ENCODE assay signal across 8 cellular contexts in genomic region chr4:2241410-2242353, GRCh38. TPM values are rescaled to one million over a fixed set of nuclear protein-coding genes. Genes with fewer than 3 reads are reported as not detected.
A peak's percentile ranks its signal among the peaks of the same experiment; 100 is the strongest.
DNase-seq lines count a peak whose midpoint lies in the region; ATAC-seq, FAIRE-seq and TF ChIP-seq lines count a peak whose summit lies in the region.

A gene with protein sequence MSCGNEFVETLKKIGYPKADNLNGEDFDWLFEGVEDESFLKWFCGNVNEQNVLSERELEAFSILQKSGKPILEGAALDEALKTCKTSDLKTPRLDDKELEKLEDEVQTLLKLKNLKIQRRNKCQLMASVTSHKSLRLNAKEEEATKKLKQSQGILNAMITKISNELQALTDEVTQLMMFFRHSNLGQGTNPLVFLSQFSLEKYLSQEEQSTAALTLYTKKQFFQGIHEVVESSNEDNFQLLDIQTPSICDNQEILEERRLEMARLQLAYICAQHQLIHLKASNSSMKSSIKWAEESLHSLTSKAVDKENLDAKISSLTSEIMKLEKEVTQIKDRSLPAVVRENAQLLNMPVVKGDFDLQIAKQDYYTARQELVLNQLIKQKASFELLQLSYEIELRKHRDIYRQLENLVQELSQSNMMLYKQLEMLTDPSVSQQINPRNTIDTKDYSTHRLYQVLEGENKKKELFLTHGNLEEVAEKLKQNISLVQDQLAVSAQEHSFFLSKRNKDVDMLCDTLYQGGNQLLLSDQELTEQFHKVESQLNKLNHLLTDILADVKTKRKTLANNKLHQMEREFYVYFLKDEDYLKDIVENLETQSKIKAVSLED (minus strand): TSS chr4:2242121. CDS start chr4:2240946, 1,175 bp downstream.
POLN (minus strand) TSS chr4:2242121; CDS start chr4:2229231, 12,890 bp downstream.

- ATAC-seq in HG03442 (IDR thresholded peaks at IDR 0.05; ENCODE audit: unreplicated experiment): peak; percentile 90
- ATAC-seq in left lung: peak; percentile 97

- peak; percentile 98 for FAIRE-seq in GM19239 (lab: Jason Lieb, UNC)

- peaks cover 18% of the 10 kb centered on the region for H3K36me3 ChIP-seq in BE2C
- H3K36me3 ChIP-seq in left lung: peaks cover 0 to 1% of the 10 kb centered on the region in 2 donors

- H3K27me3 ChIP-seq in BE2C: no peaks in the 10 kb centered on the region
- H3K27me3 ChIP-seq in left lung: no peaks in the 10 kb centered on the region

- peak within 1 kb of the TSS; percentile 92 for H3K4me3 ChIP-seq in BE2C (ENCODE audit: low read depth, low read length)
- peak within 1 kb of the TSS; percentile 95 for H3K4me3 ChIP-seq in coronary artery
- H3K4me3 ChIP-seq in left lung: peak within 1 kb of the TSS; percentile 67 to 79

- H3K27ac ChIP-seq in coronary artery (peak within 1 kb of the TSS; percentile 76 to 82), left lung (peak within 1 kb of the TSS; percentile 60 to 81)

- intact Hi-C loops in left lung (cut with DNase I): no loop called here

- H3K4me1 ChIP-seq in BE2C: peaks cover 3% of the 10 kb centered on the region; the same call in 1 of the 2 replicates
- peaks cover 27 to 73% of the 10 kb centered on the region in 2 donors for H3K4me1 ChIP-seq in left lung

- DNase-seq in BE2C (peak; percentile 99), GM19239 (ENCODE audit: insufficient read length, low spot score) (peak; percentile 98), NCI-H524 (lab: John Stamatoyannopoulos, UW) (peak; percentile 91 to 95), coronary artery (ENCODE audit: low spot score) (peak; percentile 98), left lung (peak; percentile 99 to 100)
- peak; percentile 99 for DNase-seq in activated CD4-positive, alpha-beta T cell treated with anti-CD3 and anti-CD28 coated beads for 48 hours
- peak; percentile 98 for DNase-seq in stimulated activated CD4-positive, alpha-beta T cell treated with anti-CD3 and anti-CD28 coated beads, Interleukin-2, amount 100 ng/mL, for 4 hours (ENCODE audit: low read depth)

- 0 out of 2 replicates have a peak, but pooled peaks have one; percentile 3 for TF ChIP-seq CTCF in BE2C (IDR thresholded peaks at IDR 0.05; ENCODE audit: low read depth, low read length)
- no peak for TF ChIP-seq CTCF in coronary artery (IDR thresholded peaks at IDR 0.05)
- TF ChIP-seq CTCF in left lung (IDR thresholded peaks at IDR 0.05): no peak

- H3K9me3 ChIP-seq in BE2C: no peaks in the 10 kb centered on the region
- H3K9me3 ChIP-seq in left lung: no peaks in the 10 kb centered on the region

RNA-seq across cellular contexts. Expression of the first gene that starts in this region (rescaled TPM):
- polyA plus RNA-seq in BE2C (2012; ENCODE audit: insufficient read depth, insufficient read length, low read depth): 9.0 TPM
- 10 to 100 TPM in 1 of 2 donors, 1 to 10 TPM in 1; 9.7 to 13.3 TPM for total RNA-seq in left lung

RNA-seq across cellular contexts. Expression of gene POLN, which starts in this region (rescaled TPM):
- polyA plus RNA-seq in BE2C (2012; ENCODE audit: insufficient read depth, insufficient read length, low read depth): 0.93 TPM
- 1 to 10 TPM; 3.3 to 3.6 TPM for total RNA-seq in left lung

Comparison
In these comparisons a context has a peak if more than half of its experiments do, and no peak if none do; other contexts are left out.
1. Peak in every context shown above with its lines: DNase-seq, ATAC-seq, H3K4me3 ChIP-seq and H3K27ac ChIP-seq.